14 cellular contexts compared by ENCODE assay signal in the genomic region with DNA sequence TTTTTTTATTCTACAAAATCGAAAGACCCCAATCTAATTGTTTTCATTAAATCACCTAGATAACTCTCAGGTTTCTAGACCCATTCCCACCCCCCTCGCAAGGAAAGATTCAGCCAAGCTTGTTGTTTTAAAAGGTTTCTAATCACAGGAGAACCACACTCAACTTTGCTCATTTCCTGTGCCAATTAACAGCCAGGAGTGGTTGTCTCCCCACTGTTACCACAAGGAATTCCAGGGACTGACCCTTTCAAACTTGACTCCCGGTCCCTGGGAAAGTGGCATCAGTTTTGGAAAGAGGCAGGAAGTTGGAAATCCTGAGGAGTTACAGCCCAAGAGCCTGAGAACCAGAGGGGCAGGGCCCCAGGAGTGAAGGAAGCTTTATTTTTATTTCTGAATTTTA.
DNase-seq lines count a peak whose midpoint lies in the region; ATAC-seq and TF ChIP-seq lines count a peak whose summit lies in the region.
"Had no signal": no experiment of that assay in that cellular context is flagged by ENCODE, and none has a peak within 500 bp of the region (broad histone marks: within the 10 kb centered on the region; RNA-seq: fewer than 3 reads in every experiment).

No MANE protein-coding gene starts in this region.

- H3K27ac Mint-ChIP-seq in HFFc6, result peak overlapping the region; percentile 66; the same call in 1 of the 2 replicates
- H3K27ac Mint-ChIP-seq: activated naive CD4-positive, alpha-beta T cell treated with anti-CD3 and anti-CD28 coated beads, Interleukin-2, amount 10 ng/mL, durations not matched to agents 7 days and 5 days; effector memory CD8-positive, alpha-beta T cell had no signal

- no peaks in the 10 kb centered on the region for H3K9me3 ChIP-seq in skeletal muscle satellite cell (replicated peaks; ENCODE audit: low read length)
- H3K9me3 ChIP-seq: left lung, psoas muscle had no signal

- H3K36me3 ChIP-seq in skeletal muscle satellite cell (ENCODE audit: insufficient read depth, low read length), result no peaks in the 10 kb centered on the region
- H3K36me3 ChIP-seq: left lung had no signal

- H3K27me3 ChIP-seq in skeletal muscle satellite cell (ENCODE audit: control insufficient read depth, insufficient read depth, low read length), result no peaks in the 10 kb centered on the region
- H3K27me3 ChIP-seq: left lung had no signal

- H3K4me1 ChIP-seq in skeletal muscle satellite cell (ENCODE audit: control insufficient read depth, insufficient read depth, low read length), result peaks cover 18% of the 10 kb centered on the region
- H3K4me1 ChIP-seq: left lung, psoas muscle had no signal

- TF ChIP-seq CTCF in HFFc6 (IDR thresholded peaks at IDR 0.05), result no peak

- H3K9me3 Mint-ChIP-seq in HFFc6, result no peaks in the 10 kb centered on the region

- peaks cover 18% of the 10 kb centered on the region; the same call in 1 of the 2 replicates for H3K4me1 Mint-ChIP-seq in HFFc6 (ENCODE audit: low read depth)
- H3K4me1 Mint-ChIP-seq: activated naive CD4-positive, alpha-beta T cell treated with anti-CD3 and anti-CD28 coated beads, Interleukin-2, amount 10 ng/mL, durations not matched to agents 7 days and 5 days had no signal

- peak; percentile 27 for DNase-seq in HFFc6
- DNase-seq in glomerular visceral epithelial cell (ENCODE audit: extremely low spot score), result peak; percentile 90
- no peak for DNase-seq in left lobe of liver (ENCODE audit: low spot score)
- no peak for DNase-seq in NCI-H82 (lab: John Stamatoyannopoulos, UW)
- DNase-seq in epidermal melanocyte (ENCODE audit: insufficient read length, low spot score), result no peak
- DNase-seq: activated CD4-positive, alpha-beta T cell treated with anti-CD3 and anti-CD28 coated beads for 1 hour; activated naive CD4-positive, alpha-beta T cell treated with anti-CD3 and anti-CD28 coated beads, Interleukin-2, amount 10 ng/mL, durations not matched to agents 7 days and 5 days; effector memory CD8-positive, alpha-beta T cell; left lung; NCI-H1105 treated with DMSO at 0.1 percent for 48 hours; psoas muscle had no signal

- ATAC-seq in SK-N-SH treated with all-trans-retinoic acid at 6 μM for 48 hours, result peak; percentile 33; the same call in 1 of the 3 replicates
- ATAC-seq in left lobe of liver, result no peak
- no peak for ATAC-seq in HG02798 (IDR thresholded peaks at IDR 0.05; ENCODE audit: poor library complexity, unreplicated experiment)
- ATAC-seq: effector memory CD8-positive, alpha-beta T cell; left lung; psoas muscle had no signal

- H3K4me3 ChIP-seq in skeletal muscle satellite cell (ENCODE audit: low read length), result no peak overlapping the region
- H3K4me3 ChIP-seq: left lung, psoas muscle had no signal

- H3K27me3 Mint-ChIP-seq in HFFc6 (ENCODE audit: insufficient read depth), result peaks cover 4% of the 10 kb centered on the region; the same call in 1 of the 2 replicates
- H3K27me3 Mint-ChIP-seq: activated naive CD4-positive, alpha-beta T cell treated with anti-CD3 and anti-CD28 coated beads, Interleukin-2, amount 10 ng/mL, durations not matched to agents 7 days and 5 days; effector memory CD8-positive, alpha-beta T cell had no signal

- no peak overlapping the region; the same call in 1 of the 2 replicates for H3K4me3 Mint-ChIP-seq in HFFc6
- H3K4me3 Mint-ChIP-seq: activated naive CD4-positive, alpha-beta T cell treated with anti-CD3 and anti-CD28 coated beads, Interleukin-2, amount 10 ng/mL, durations not matched to agents 7 days and 5 days; effector memory CD8-positive, alpha-beta T cell had no signal

- peak overlapping the region; percentile 28 for H3K9ac ChIP-seq in skeletal muscle satellite cell (ENCODE audit: low read depth, low read length)

- no peak overlapping the region for H3K4me2 ChIP-seq in skeletal muscle satellite cell (ENCODE audit: low read length)

- H3K36me3 Mint-ChIP-seq in HFFc6 (ENCODE audit: low read depth), result no peaks in the 10 kb centered on the region
- H3K36me3 Mint-ChIP-seq: activated naive CD4-positive, alpha-beta T cell treated with anti-CD3 and anti-CD28 coated beads, Interleukin-2, amount 10 ng/mL, durations not matched to agents 7 days and 5 days had no signal

TF ChIP-seq in SK-N-SH treated with all-trans-retinoic acid at 6 μM for 48 hours, 23 proteins besides CTCF, POLR2A, EP300 and RAD21 (continues in another document):
- TF ChIP-seq CREB5 (CRISPR knock-in tag; IDR thresholded peaks at IDR 0.05; ENCODE audit: low read depth) (no peak), CSRNP3 (CRISPR knock-in tag; IDR thresholded peaks at IDR 0.05) (no peak), TOX (CRISPR knock-in tag; IDR thresholded peaks at IDR 0.05; ENCODE audit: borderline replicate concordance) (no peak), RARB (CRISPR knock-in tag; IDR thresholded peaks at IDR 0.05) (no peak), TSHZ2 (CRISPR knock-in tag; IDR thresholded peaks at IDR 0.05) (no peak), CSDC2 (CRISPR knock-in tag; IDR thresholded peaks at IDR 0.05) (no peak), ZNF565 (CRISPR knock-in tag; conservative IDR thresholded peaks at IDR 0.05; ENCODE audit: low read depth) (no peak), ZNF8 (CRISPR knock-in tag; IDR thresholded peaks at IDR 0.05) (no peak), ZFP3 (CRISPR knock-in tag; IDR thresholded peaks at IDR 0.05) (no peak), OSR1 (CRISPR knock-in tag; IDR thresholded peaks at IDR 0.05) (no peak), ZC3H10 (CRISPR knock-in tag; IDR thresholded peaks at IDR 0.05) (no peak), GLIS3 (CRISPR knock-in tag; IDR thresholded peaks at IDR 0.05) (no peak), ISL1 (CRISPR knock-in tag; IDR thresholded peaks at IDR 0.05) (no peak), SNAI2 (CRISPR knock-in tag; IDR thresholded peaks at IDR 0.05) (no peak), TCF4 (CRISPR knock-in tag; IDR thresholded peaks at IDR 0.05; ENCODE audit: borderline replicate concordance) (no peak), PPARA (CRISPR knock-in tag; IDR thresholded peaks at IDR 0.05; ENCODE audit: borderline replicate concordance) (no peak)

Comparison
In these comparisons a context has a peak if more than half of its experiments do, and no peak if none do; other contexts are left out.
1. DNase-seq: peak in HFFc6 (single experiment) and glomerular visceral epithelial cell (single experiment); none in left lobe of liver (single experiment), NCI-H82 (single experiment) and epidermal melanocyte (single experiment).